ENCODE assay signal across 27 cellular contexts in the genomic region with DNA sequence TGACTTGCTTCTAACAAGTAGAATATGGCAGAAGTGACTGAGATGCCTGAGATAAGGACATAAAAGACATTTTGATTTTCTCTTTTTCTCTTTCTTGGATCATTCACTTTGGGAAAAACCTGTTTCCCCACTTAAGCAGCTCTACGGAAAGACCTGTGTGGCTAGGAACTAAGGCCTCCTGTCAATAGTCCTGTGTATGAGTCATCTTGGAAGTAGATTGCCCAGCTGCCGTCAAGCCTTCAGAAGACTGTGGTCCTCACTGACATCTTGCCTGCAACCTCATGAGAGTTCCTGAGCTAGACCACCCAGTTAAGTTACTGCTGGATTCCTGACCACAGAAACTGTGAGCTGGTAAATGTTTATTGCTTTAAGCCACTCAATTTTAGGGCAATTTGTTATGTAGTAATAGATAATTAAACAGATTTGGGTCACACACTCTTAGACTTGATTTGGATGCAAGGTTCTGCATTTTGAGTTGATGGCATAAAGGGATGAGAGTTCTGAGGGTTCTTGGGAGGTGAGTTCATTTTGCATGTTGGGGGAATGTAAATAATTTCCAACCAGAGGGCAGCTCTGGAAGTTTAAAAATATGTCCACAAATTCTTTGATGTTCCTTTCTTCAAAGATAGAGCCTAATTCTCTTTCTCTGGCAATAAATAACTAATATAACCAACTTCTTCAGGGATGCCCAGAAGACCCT.
DNase-seq lines count a peak whose midpoint lies in the region; ATAC-seq, FAIRE-seq and TF ChIP-seq lines count a peak whose summit lies in the region.
"Had no signal": no experiment of that assay in that cellular context is flagged by ENCODE, and none has a peak within 500 bp of the region (broad histone marks: within the 10 kb centered on the region; RNA-seq: fewer than 3 reads in every experiment).

No MANE protein-coding gene starts in this region.

- H3K4me3 ChIP-seq in LNCaP clone FGC (ENCODE audit: low read depth, low read length) (no peak overlapping the region), epithelial cell of esophagus (ENCODE audit: low read length) (no peak overlapping the region), smooth muscle cell (no peak overlapping the region)
- H3K4me3 ChIP-seq in CD4-positive, alpha-beta memory T cell (ENCODE audit: low read length in 2 of 2), result no peak overlapping the region
- H3K4me3 ChIP-seq: ascending aorta, K562, lung, SK-N-MC, thoracic aorta had no signal

- H3K4me1 Mint-ChIP-seq in CD4-positive, alpha-beta memory T cell, result no peaks in the 10 kb centered on the region
- H3K4me1 Mint-ChIP-seq: CD4-positive, CD25-positive, alpha-beta regulatory T cell; H9; stimulated activated naive B cell treated with anti-CD40 and anti-IgM and Interleukin-4, amounts not matched to agents 10 μg/mL and 1 μg/mL and 100 μg/mL, for 72 hours had no signal

- H3K27ac ChIP-seq in smooth muscle cell (ENCODE audit: low read depth), result peak overlapping the region; percentile 48
- no peak overlapping the region for H3K27ac ChIP-seq in CD4-positive, alpha-beta memory T cell (ENCODE audit: low read depth, low read length)
- H3K27ac ChIP-seq: ascending aorta, epithelial cell of prostate, SK-N-MC, thoracic aorta, VCaP had no signal

- DNase-seq in LNCaP clone FGC (ENCODE audit: low read depth) (peak; percentile 46), epithelial cell of esophagus (ENCODE audit: low read depth) (peak; percentile 85), smooth muscle cell (lab: John Stamatoyannopoulos, UW; ENCODE audit: unreplicated experiment) (no peak), frontal cortex (ENCODE audit: low spot score in 2 of 2) (no peak), NCI-H2107 (lab: John Stamatoyannopoulos, UW) (no peak)
- no peak for DNase-seq in CD4-positive, alpha-beta memory T cell
- DNase-seq: activated CD4-positive, alpha-beta T cell treated with anti-CD3 and anti-CD28 coated beads, Interleukin-2, amount 50 U/mL, for 1 hour; CD4-positive, CD25-positive, alpha-beta regulatory T cell; H9; hypothalamus; MV-4-11; NCI-H187; NCI-H748 treated with DMSO at 0.1 percent for 48 hours; small intestine; stimulated activated naive B cell treated with anti-CD40 and anti-IgM and Interleukin-4, amounts not matched to agents 10 μg/mL and 1 μg/mL and 100 μg/mL, for 72 hours had no signal

- TF ChIP-seq CTCF in LNCaP clone FGC (IDR thresholded peaks at IDR 0.05; ENCODE audit: control insufficient read depth, extremely low read depth, insufficient read depth) (no peak), epithelial cell of esophagus (IDR thresholded peaks at IDR 0.05; ENCODE audit: insufficient read depth, low read depth, low read length, missing control alignments) (no peak), smooth muscle cell (IDR thresholded peaks at IDR 0.05; ENCODE audit: borderline replicate concordance, insufficient read depth, poor library complexity, severe bottlenecking) (no peak)

- CTCF ChIA-PET in CD4-positive, alpha-beta memory T cell (lab: Charles Lee; ENCODE audit: partially characterized antibody), result no interaction called here

- H3K36me3 Mint-ChIP-seq in CD4-positive, alpha-beta memory T cell, result no peaks in the 10 kb centered on the region
- H3K36me3 Mint-ChIP-seq: activated naive CD4-positive, alpha-beta T cell treated with anti-CD3 and anti-CD28 coated beads, Interleukin-2, amount 50 U/mL, for 72 hours; CD4-positive, CD25-positive, alpha-beta regulatory T cell; stimulated activated naive B cell treated with anti-CD40 and anti-IgM and Interleukin-4, amounts not matched to agents 10 μg/mL and 1 μg/mL and 100 μg/mL, for 72 hours had no signal

- no peak overlapping the region for H3K4me3 Mint-ChIP-seq in CD4-positive, alpha-beta memory T cell
- H3K4me3 Mint-ChIP-seq: activated T-helper 1 cell treated with anti-CD3 and anti-CD28 coated beads, Interleukin-12 subunit alpha, Interleukin-12 subunit beta, Interleukin-2, Interleukin-4 antibody, amounts not matched to agents 30 ng/mL and 10 ng/mL and 1 ng/mL, durations not matched to agents 14 hours and 24 hours and 36 hours; CD4-positive, CD25-positive, alpha-beta regulatory T cell; H9; stimulated activated naive B cell treated with anti-CD40 and anti-IgM and Interleukin-4, amounts not matched to agents 10 μg/mL and 1 μg/mL and 100 μg/mL, for 72 hours had no signal

- peaks cover 2 to 6% of the 10 kb centered on the region in 2 donors for H3K27me3 Mint-ChIP-seq in CD4-positive, alpha-beta memory T cell
- H3K27me3 Mint-ChIP-seq: CD4-positive, CD25-positive, alpha-beta regulatory T cell; stimulated activated naive B cell treated with anti-CD40 and anti-IgM and Interleukin-4, amounts not matched to agents 10 μg/mL and 1 μg/mL and 100 μg/mL, for 72 hours had no signal

- POLR2A ChIA-PET in CD4-positive, alpha-beta memory T cell (lab: Charles Lee; ENCODE audit: partially characterized antibody), result no interaction called here

- no peaks in the 10 kb centered on the region for H3K79me2 ChIP-seq in smooth muscle cell (ENCODE audit: low read depth)

- H3K27ac Mint-ChIP-seq in CD4-positive, alpha-beta memory T cell, result no peak overlapping the region
- H3K27ac Mint-ChIP-seq: activated naive CD4-positive, alpha-beta T cell treated with anti-CD3 and anti-CD28 coated beads, Interleukin-2, amount 50 U/mL, for 72 hours; activated T-helper 1 cell treated with anti-CD3 and anti-CD28 coated beads, Interleukin-12 subunit alpha, Interleukin-12 subunit beta, Interleukin-2, Interleukin-4 antibody, amounts not matched to agents 30 ng/mL and 10 ng/mL and 1 ng/mL, durations not matched to agents 14 hours and 24 hours and 36 hours; CD4-positive, CD25-positive, alpha-beta regulatory T cell; H9; stimulated activated naive B cell treated with anti-CD40 and anti-IgM and Interleukin-4, amounts not matched to agents 10 μg/mL and 1 μg/mL and 100 μg/mL, for 72 hours had no signal

- no peak overlapping the region for H3K4me2 ChIP-seq in smooth muscle cell

- no peak overlapping the region for H2AFZ ChIP-seq in smooth muscle cell (ENCODE audit: low read depth)

- WGBS in smooth muscle cell (ENCODE audit: low lambda C conversion rate), result 39% methylated on average over 2 of the region's 2 CpGs

- H3K4me1 ChIP-seq in smooth muscle cell (ENCODE audit: low read depth), result no peaks in the 10 kb centered on the region
- no peaks in the 10 kb centered on the region for H3K4me1 ChIP-seq in CD4-positive, alpha-beta memory T cell (ENCODE audit: insufficient read depth, low read length)
- H3K4me1 ChIP-seq: ascending aorta had no signal

- H3K36me3 ChIP-seq in smooth muscle cell (ENCODE audit: low read depth), result no peaks in the 10 kb centered on the region
- H3K36me3 ChIP-seq in CD4-positive, alpha-beta memory T cell (ENCODE audit: insufficient read depth, low read length), result no peaks in the 10 kb centered on the region
- H3K36me3 ChIP-seq: ascending aorta, thoracic aorta had no signal

- intact Hi-C loops in CD4-positive, alpha-beta memory T cell (cut with micrococcal nuclease), result no loop called here

- H3K9me3 Mint-ChIP-seq in CD4-positive, alpha-beta memory T cell, result peaks cover 0 to 3% (median 0%) of the 10 kb centered on the region in 8 donors
- H3K9me3 Mint-ChIP-seq: activated naive CD4-positive, alpha-beta T cell treated with anti-CD3 and anti-CD28 coated beads, Interleukin-2, amount 50 U/mL, for 72 hours; stimulated activated naive B cell treated with anti-CD40 and anti-IgM and Interleukin-4, amounts not matched to agents 10 μg/mL and 1 μg/mL and 100 μg/mL, for 72 hours had no signal

- H3K9me3 ChIP-seq in smooth muscle cell (replicated peaks; ENCODE audit: low read depth), result no peaks in the 10 kb centered on the region
- no peaks in the 10 kb centered on the region for H3K9me3 ChIP-seq in CD4-positive, alpha-beta memory T cell (ENCODE audit: control insufficient read depth in 1 of 2, low read length in 2 of 2)
- H3K9me3 ChIP-seq: ascending aorta, thoracic aorta had no signal

- H3K27me3 ChIP-seq in smooth muscle cell (ENCODE audit: low read depth), result no peaks in the 10 kb centered on the region
- no peaks in the 10 kb centered on the region for H3K27me3 ChIP-seq in CD4-positive, alpha-beta memory T cell (ENCODE audit: insufficient read depth, low read length)
- H3K27me3 ChIP-seq: ascending aorta had no signal

- no peaks in the 10 kb centered on the region for H3F3A ChIP-seq in smooth muscle cell (ENCODE audit: low read depth)

- ATAC-seq in GM19025 (IDR thresholded peaks at IDR 0.05; ENCODE audit: low read depth, unreplicated experiment), result peak; percentile 76
- ATAC-seq: activated naive CD4-positive, alpha-beta T cell treated with anti-CD3 and anti-CD28 coated beads, Interleukin-2, amount 50 U/mL, for 72 hours; K562; stimulated activated naive B cell treated with anti-CD40 and anti-IgM and Interleukin-4, amounts not matched to agents 10 μg/mL and 1 μg/mL and 100 μg/mL, for 72 hours had no signal

- no peak overlapping the region for H3K9ac ChIP-seq in smooth muscle cell (ENCODE audit: low read depth)

- no peak for FAIRE-seq in frontal cortex (lab: Jason Lieb, UNC)
- FAIRE-seq: GM12892, islet of Langerhans, K562, small intestine had no signal

- no peaks in the 10 kb centered on the region for H4K20me1 ChIP-seq in smooth muscle cell (ENCODE audit: low read depth)

Comparison
In these comparisons a context has a peak if more than half of its experiments do, and no peak if none do; other contexts are left out.
1. DNase-seq: peak in LNCaP clone FGC (single experiment) and epithelial cell of esophagus (single experiment); none in smooth muscle cell (single experiment), frontal cortex (0 of 2), NCI-H2107 (single experiment) and CD4-positive, alpha-beta memory T cell (0 of 5).